ENCODE assay signal across 15 cellular contexts in genomic region chr11:94583213-94583884, GRCh38. TPM values are rescaled to one million over a fixed set of nuclear protein-coding genes. Genes with fewer than 3 reads are reported as not detected.
DNase-seq lines count a peak whose midpoint lies in the region; ATAC-seq, FAIRE-seq and TF ChIP-seq lines count a peak whose summit lies in the region.
"Had no signal": no experiment of that assay in that cellular context is flagged by ENCODE, and none has a peak within 500 bp of the region (broad histone marks: within the 10 kb centered on the region; RNA-seq: fewer than 3 reads in every experiment).

No MANE protein-coding gene starts in this region.

- no peaks in the 10 kb centered on the region for H3K36me3 ChIP-seq in BLaER1 treated with 17β-estradiol and CSF1 and Interleukin-3, amounts not matched to agents 10 nM and 100 nM
- no peaks in the 10 kb centered on the region for H3K36me3 ChIP-seq in GM12878 (ENCODE audit: control insufficient read depth in 2 of 2, insufficient read depth in 2 of 2, low read length in 1 of 2)
- H3K36me3 ChIP-seq: colonic mucosa, ovary had no signal

- no peaks in the 10 kb centered on the region for H3K27me3 ChIP-seq in BLaER1 treated with 17β-estradiol and CSF1 and Interleukin-3, amounts not matched to agents 10 nM and 100 nM
- no peaks in the 10 kb centered on the region for H3K27me3 ChIP-seq in GM12878 (replicated peaks in 1 of 2; ENCODE audit: control insufficient read depth in 2 of 2, insufficient read depth in 2 of 2, low read length in 1 of 2)
- H3K27me3 ChIP-seq: colonic mucosa, ovary had no signal

- TF ChIP-seq CTCF in GM12878 (IDR thresholded peaks at IDR 0.05 in 2 of 3, conservative IDR thresholded peaks at IDR 0.05 in 1 of 3; ENCODE audit: control insufficient read depth in 2 of 3, extremely low read depth in 1 of 3, insufficient read depth in 1 of 3, low read depth in 3 of 3, low read length in 3 of 3): no peak

- H3K4me1 ChIP-seq in BLaER1 treated with 17β-estradiol and CSF1 and Interleukin-3, amounts not matched to agents 10 nM and 100 nM: peaks cover 0 to 63% (median 44%) of the 10 kb centered on the region in 10 experiments; a peak in 17 of 20 replicates
- H3K4me1 ChIP-seq in GM12878 (ENCODE audit: control insufficient read depth, insufficient read depth, low read length): peaks cover 22% of the 10 kb centered on the region
- H3K4me1 ChIP-seq: colonic mucosa had no signal

- POLR2A ChIA-PET in GM12878 (lab: Charles Lee): interaction anchor here (0.8 to 3.9 kb wide), 10 partner anchors 10 to 48 kb away, joined by 4 to 24 read pairs (median 6); partner anchors contain the start of gene FUT4

- peak; percentile 15 for DNase-seq in CD1c-positive myeloid dendritic cell (ENCODE audit: extremely low spot score)
- DNase-seq in HCEC 1CT: peak; percentile 11
- no peak for DNase-seq in GM12878 (ENCODE audit: low read depth, low spot score)
- no peak for DNase-seq in retina
- DNase-seq: activated T-cell treated with anti-CD3 and anti-CD28 coated beads, Interleukin-2, amount 50 U/mL, for 1 hour; colonic mucosa; GDM1; H7; NCI-H2171; ovary; stimulated activated CD4-positive, alpha-beta T cell treated with anti-CD3 and anti-CD28 coated beads, Interleukin-4, amount 100 ng/mL, for 1 hour had no signal

- peak overlapping the region; percentile 71; the same call in 1 of the 2 replicates for H2AFZ ChIP-seq in GM12878 (ENCODE audit: control insufficient read depth, low read depth, low read length)

- peak overlapping the region in 4 of 11 experiments; percentile 37 to 68 (median 60); a peak in 9 of 22 replicates for H3K9ac ChIP-seq in BLaER1 treated with 17β-estradiol and CSF1 and Interleukin-3, amounts not matched to agents 10 nM and 100 nM
- H3K9ac ChIP-seq in GM12878 (ENCODE audit: control insufficient read depth, insufficient read depth, low read length): peak overlapping the region; percentile 67

- peak; percentile 50 for ATAC-seq in GM12878
- no peak for ATAC-seq in HG02588 (IDR thresholded peaks at IDR 0.05; ENCODE audit: unreplicated experiment)
- no peak for ATAC-seq in HG03280 (IDR thresholded peaks at IDR 0.05; ENCODE audit: unreplicated experiment)
- no peak for ATAC-seq in GM21737 (IDR thresholded peaks at IDR 0.05; ENCODE audit: unreplicated experiment)

- no peak for TF ChIP-seq RAD21 in GM12878 (IDR thresholded peaks at IDR 0.05; ENCODE audit: insufficient read depth, low read depth, low read length)

- RAD21 ChIA-PET in GM12878 (lab: Charles Lee; ENCODE audit: unreplicated experiment): interaction anchor here (0.8 to 5.4 kb wide), 8 partner anchors 9 to 63 kb away, joined by 3 to 86 read pairs (median 7); no protein-coding TSS in a partner anchor

- TF ChIP-seq POLR2A in GM12878 (IDR thresholded peaks at IDR 0.05; ENCODE audit: low read depth, low read length): no peak

- 0 out of 4 replicates have a peak, but pooled peaks of 1 of the 2 experiments have one; percentile 43 for TF ChIP-seq EP300 in GM12878 (IDR thresholded peaks at IDR 0.05; ENCODE audit: borderline replicate concordance in 1 of 2, control insufficient read depth in 1 of 2, low read depth in 2 of 2, low read length in 2 of 2)

- SMC1A ChIA-PET in GM12878 (lab: Charles Lee; ENCODE audit: uncharacterized antibody, unreplicated experiment): interaction anchor here (0.8 to 13.6 kb wide), 9 partner anchors 9 to 63 kb away, joined by 3 to 145 read pairs (median 16); no protein-coding TSS in a partner anchor

- H3K27ac ChIP-seq in BLaER1 treated with 17β-estradiol and CSF1 and Interleukin-3, amounts not matched to agents 10 nM and 100 nM: peak overlapping the region in 6 of 11 experiments; percentile 52 to 85 (median 73); a peak in 13 of 22 replicates
- peak overlapping the region; percentile 84 for H3K27ac ChIP-seq in GM12878 (ENCODE audit: control insufficient read depth, insufficient read depth)
- H3K27ac ChIP-seq: colonic mucosa, ovary had no signal

- 20% methylated on average over 4 of the region's 4 CpGs for WGBS in GM12878 (ENCODE audit: insufficient coverage, insufficient replicate concordance, low lambda C conversion rate, missing lambda C conversion rate)

- H3K79me2 ChIP-seq in GM12878 (ENCODE audit: control insufficient read depth, insufficient read depth, low read length): peaks cover 2% of the 10 kb centered on the region

- H3K4me3 ChIP-seq in BLaER1 treated with 17β-estradiol and CSF1 and Interleukin-3, amounts not matched to agents 10 nM and 100 nM: 0 out of 20 replicates have a peak overlapping the region, but pooled peaks of 1 of the 10 experiments have one; percentile 34
- peak overlapping the region; percentile 8 for H3K4me3 ChIP-seq in GM12878
- H3K4me3 ChIP-seq: colonic mucosa, ovary had no signal

- intact Hi-C loops in GM12878 (cut with micrococcal nuclease; ENCODE audit: unreplicated experiment): loop anchor here (1.0 to 2.0 kb wide), 2 partner anchors 20 to 39 kb away; no protein-coding TSS in a partner anchor

- BruUV-seq in GM12878 (replicated peaks; lab: Mats Ljungman, UMichigan): no TSS peak

- peak overlapping the region in 8 of 11 experiments; percentile 21 to 81 (median 74); a peak in 13 of 22 replicates for H3K4me2 ChIP-seq in BLaER1 treated with 17β-estradiol and CSF1 and Interleukin-3, amounts not matched to agents 10 nM and 100 nM
- peak overlapping the region; percentile 45 for H3K4me2 ChIP-seq in GM12878 (ENCODE audit: control insufficient read depth, insufficient read depth)

- CTCF ChIA-PET in GM12878 (lab: Yijun Ruan, JAX): interaction anchor here (1.2 to 10.7 kb wide), 10 partner anchors 8 to 400 kb away, joined by 4 to 100 read pairs (median 12); no protein-coding TSS in a partner anchor

- H3K9me3 ChIP-seq in BLaER1 treated with 17β-estradiol and CSF1 and Interleukin-3, amounts not matched to agents 10 nM and 100 nM (replicated peaks in 1 of 11): no peaks in the 10 kb centered on the region
- no peaks in the 10 kb centered on the region; the same call in 2 of the 3 replicates for H3K9me3 ChIP-seq in GM12878 (replicated peaks; ENCODE audit: control insufficient read depth, insufficient read depth, low read length)
- H3K9me3 ChIP-seq: colonic mucosa, ovary had no signal

- in situ Hi-C loops in GM12878 (cut with MboI): no loop called here

- H4K20me1 ChIP-seq in BLaER1 treated with 17β-estradiol and CSF1 and Interleukin-3, amounts not matched to agents 10 nM and 100 nM: no peaks in the 10 kb centered on the region
- no peaks in the 10 kb centered on the region for H4K20me1 ChIP-seq in GM12878 (ENCODE audit: control insufficient read depth, insufficient read depth)

- FAIRE-seq in GM12878 (lab: Jason Lieb, UNC): no peak

TF ChIP-seq in GM12878, 131 proteins besides CTCF, POLR2A, EP300 and RAD21 (continues in another document):
- peak; percentile 30; the same call in 1 of the 2 replicates for TF ChIP-seq IKZF1 (conservative IDR thresholded peaks at IDR 0.05)
- TF ChIP-seq LARP7 (IDR thresholded peaks at IDR 0.05): no peak; the same call in 1 of the 2 replicates
- TF ChIP-seq NR2F1 (conservative IDR thresholded peaks at IDR 0.05): peak; percentile 36; the same call in 1 of the 2 replicates
- no peak for TF ChIP-seq SMAD1 (IDR thresholded peaks at IDR 0.05; ENCODE audit: low read depth, partially characterized antibody)
- peak in 1 of 2 experiments; percentile 23; a peak in 1 of 4 replicates for TF ChIP-seq BHLHE40 (IDR thresholded peaks at IDR 0.05; ENCODE audit: borderline replicate concordance in 1 of 2, low read depth in 2 of 2, low read length in 1 of 2)
- no peak for TF ChIP-seq KLF5 (IDR thresholded peaks at IDR 0.05; ENCODE audit: partially characterized antibody)
- TF ChIP-seq BACH1 (IDR thresholded peaks at IDR 0.05; ENCODE audit: borderline replicate concordance): 0 out of 2 replicates have a peak, but pooled peaks have one; percentile 12

RNA-seq across cellular contexts. Expression of gene PIWIL4, which starts 16.2 kb away (rescaled TPM):
- 1.0 and 1.9 TPM in 2 replicates for total RNA-seq in GM12878 (2013; cell fraction: nucleolus; rRNA removed)
- total RNA-seq in GM12878 (2014; rRNA removed) (0.23 and 0.60 TPM in 2 replicates), GM12878 (2014; rRNA removed; fragmentation: Illumina TruSeq; extraction: Trizol) (0.37 and 0.67 TPM in 2 replicates), GM12878 (2021) (0.46 and 0.53 TPM in 2 replicates)
- polyA plus RNA-seq in GM12878 (2011; ENCODE audit: low read depth): 0.09 TPM
- polyA plus RNA-seq in GM12878 (2011; rRNA removed) (9.5 and 13.3 TPM in 2 replicates), GM12878 (2014; fragmentation: Illumina TruSeq; extraction: Trizol) (0.57 and 1.8 TPM in 2 replicates), GM12878 (2014; fragmentation: Nextera tagmentation; extraction: Ambion mirVana) (under 1 TPM; 0.38 to 0.48 TPM), GM12878 (2014; rRNA removed) (0.34 and 0.36 TPM in 2 replicates), GM12878 (2016; fragmentation: Nextera tagmentation; extraction: Ambion mirVana) (under 1 TPM; 0.42 to 0.73 TPM)
- polyA plus RNA-seq in GM12878 (2011; cell fraction: cytosol; rRNA removed): 7.9 and 11.7 TPM in 2 replicates
- polyA plus RNA-seq in GM12878 (2011; cell fraction: nucleus; rRNA removed): 10.0 and 12.9 TPM in 2 replicates
- polyA plus RNA-seq in GM12878 (2012): 0.20 and 0.22 TPM in 2 replicates
- polyA minus RNA-seq in GM12878 (2011; rRNA and poly(A)+ RNA removed): 9.9 and 10.0 TPM in 2 replicates
- 2.6 and 3.9 TPM in 2 replicates for polyA minus RNA-seq in GM12878 (2011; cell fraction: cytosol; rRNA and poly(A)+ RNA removed)
- 5.8 and 6.4 TPM in 2 replicates for polyA minus RNA-seq in GM12878 (2011; cell fraction: nucleus; rRNA and poly(A)+ RNA removed)

RNA-seq across cellular contexts. Expression of gene FUT4, which starts 39.6 kb away (rescaled TPM):
- 9.3 and 10.0 TPM in 2 replicates for total RNA-seq in GM12878 (2013; cell fraction: nucleolus; rRNA removed)
- total RNA-seq in GM12878 (2014; rRNA removed): 3.6 and 4.1 TPM in 2 replicates
- total RNA-seq in GM12878 (2014; rRNA removed; fragmentation: Illumina TruSeq; extraction: Trizol): 2.1 and 2.2 TPM in 2 replicates
- total RNA-seq in GM12878 (2021): 3.3 and 4.1 TPM in 2 replicates
- polyA plus RNA-seq in GM12878 (2011; ENCODE audit: low read depth): 0.60 TPM
- polyA plus RNA-seq in GM12878 (2011; rRNA removed): 9.1 and 10.4 TPM in 2 replicates
- polyA plus RNA-seq in GM12878 (2011; cell fraction: cytosol; rRNA removed): 6.0 and 6.9 TPM in 2 replicates
- 7.8 and 9.6 TPM in 2 replicates for polyA plus RNA-seq in GM12878 (2011; cell fraction: nucleus; rRNA removed)
- polyA plus RNA-seq in GM12878 (2012): 0.84 and 1.3 TPM in 2 replicates
- polyA plus RNA-seq in GM12878 (2014; fragmentation: Illumina TruSeq; extraction: Trizol): 2.4 TPM in 2 replicates
- polyA plus RNA-seq in GM12878 (2014; fragmentation: Nextera tagmentation; extraction: Ambion mirVana): under 1 TPM; 0.68 TPM
- 3.5 and 3.6 TPM in 2 replicates for polyA plus RNA-seq in GM12878 (2014; rRNA removed)
- polyA plus RNA-seq in GM12878 (2016; fragmentation: Nextera tagmentation; extraction: Ambion mirVana): 1 to 10 TPM in 1 of 2 experiments, under 1 TPM in 1; 0.76 to 1.4 TPM
- polyA minus RNA-seq in GM12878 (2011; rRNA and poly(A)+ RNA removed): 10.4 and 11.2 TPM in 2 replicates
- polyA minus RNA-seq in GM12878 (2011; cell fraction: cytosol; rRNA and poly(A)+ RNA removed): 3.7 and 4.3 TPM in 2 replicates
- polyA minus RNA-seq in GM12878 (2011; cell fraction: nucleus; rRNA and poly(A)+ RNA removed): 10.3 and 16.1 TPM in 2 replicates

Comparison
In these comparisons a context has a peak if more than half of its experiments do, and no peak if none do; other contexts are left out.
1. DNase-seq: peak in CD1c-positive myeloid dendritic cell (single experiment) and HCEC 1CT (single experiment); none in GM12878 (single experiment) and retina (single experiment).